Comparison of ENCODE assay signal across 9 cellular contexts in genomic region chr2:205682239-205683021, GRCh38. TPM values are rescaled to one million over a fixed set of nuclear protein-coding genes. Genes with fewer than 3 reads are reported as not detected.
DNase-seq lines count a peak whose midpoint lies in the region; ATAC-seq, FAIRE-seq and TF ChIP-seq lines count a peak whose summit lies in the region.
"Had no signal": no experiment of that assay in that cellular context is flagged by ENCODE, and none has a peak within 500 bp of the region (broad histone marks: within the 10 kb centered on the region; RNA-seq: fewer than 3 reads in every experiment).

NRP2 (plus strand) TSS chr2:205682501; CDS start chr2:205683291, 790 bp downstream.

- TF ChIP-seq CTCF in WI38 (IDR thresholded peaks at IDR 0.05; ENCODE audit: low read depth, low read length): no peak
- TF ChIP-seq CTCF in kidney (IDR thresholded peaks at IDR 0.05; ENCODE audit: borderline replicate concordance, extremely low read depth, insufficient read depth): no peak

- H3K27me3 ChIP-seq in small intestine (ENCODE audit: control insufficient read depth in 2 of 2, insufficient read depth in 2 of 2, low read length in 2 of 2): peaks cover 3 to 20% of the 10 kb centered on the region in 2 donors

- H3K36me3 ChIP-seq in kidney (ENCODE audit: control insufficient read depth in 1 of 2, insufficient read depth in 2 of 2, low read length in 2 of 2) (no peaks in the 10 kb centered on the region), small intestine (ENCODE audit: control insufficient read depth in 2 of 2, insufficient read depth in 2 of 2, low read length in 2 of 2) (no peaks in the 10 kb centered on the region)

- no peak for DNase-seq in activated CD4-positive, CD25-positive, alpha-beta regulatory T cell (lab: John Stamatoyannopoulos, UW)
- DNase-seq in NCI-H2227 (lab: John Stamatoyannopoulos, UW; ENCODE audit: unreplicated experiment) (peak; percentile 94), kidney (peak; percentile 94), small intestine (peak; percentile 59)

- ATAC-seq in activated CD4-positive, CD25-positive, alpha-beta regulatory T cell treated with anti-CD3 and anti-CD28 coated beads, Interleukin-2, amount 50 U/mL, for 24 hours: peak; percentile 71 to 77
- peak; percentile 48 for ATAC-seq in HG03060 (IDR thresholded peaks at IDR 0.05; ENCODE audit: low read depth, unreplicated experiment)

- H3K27ac ChIP-seq in cingulate gyrus (ENCODE audit: low read depth, low read length) (peak within 1 kb of the TSS; percentile 56), kidney (ENCODE audit: low read depth in 2 of 2, low read length in 2 of 2) (peak within 1 kb of the TSS; percentile 54 to 79), small intestine (ENCODE audit: low read depth in 1 of 2, low read length in 1 of 2) (peak within 1 kb of the TSS in 1 of 2 donors; percentile 84)
- H3K27ac ChIP-seq: C4-2B had no signal

- H3K9me3 ChIP-seq in kidney (ENCODE audit: control insufficient read depth in 1 of 2, low read length in 2 of 2) (no peaks in the 10 kb centered on the region), small intestine (ENCODE audit: control insufficient read depth, low read depth) (no peaks in the 10 kb centered on the region)

- 0 to 1% (median 1%) methylated on average over 67 to 71 of the region's 71 CpGs for WGBS in small intestine, 3 donors

- H3K4me1 ChIP-seq in kidney (ENCODE audit: control insufficient read depth in 1 of 2, insufficient read depth in 1 of 2, low read depth in 1 of 2, low read length in 2 of 2) (peaks cover 0 to 19% of the 10 kb centered on the region in 2 donors), small intestine (ENCODE audit: control insufficient read depth in 2 of 2, insufficient read depth in 1 of 2, low read depth in 1 of 2, low read length in 1 of 2) (peaks cover 0 to 3% of the 10 kb centered on the region in 2 donors)

- peak within 1 kb of the TSS; percentile 17 to 28 for H3K9ac ChIP-seq in kidney (ENCODE audit: low read length in 2 of 2)

- intact Hi-C loops in kidney (cut with DNase I): loop anchor here (10.0 kb wide), 1 partner anchor 82 kb away; no protein-coding TSS in a partner anchor

- H3K4me3 ChIP-seq in WI38 (ENCODE audit: low read depth, low read length) (peak within 1 kb of the TSS; percentile 83), kidney (ENCODE audit: low read length in 2 of 2) (peak within 1 kb of the TSS; percentile 61 to 62), small intestine (ENCODE audit: low read depth in 1 of 2, low read length in 2 of 2) (peak within 1 kb of the TSS in 1 of 2 donors; percentile 46)

- FAIRE-seq in kidney (lab: Jason Lieb, UNC): no peak
- no peak for FAIRE-seq in small intestine (lab: Jason Lieb, UNC)

RNA-seq across cellular contexts. Expression of gene NRP2, which starts in this region (rescaled TPM):
- total RNA-seq in kidney: 37.7 TPM
- polyA plus RNA-seq in kidney (ENCODE audit: insufficient read depth, low read depth, low replicate concordance) (2.3 TPM), small intestine (1 to 10 TPM in 1 of 3 donors, under 1 TPM in 2; 0.81 to 9.0 (median 0.89) TPM)

Comparison
In these comparisons a context has a peak if more than half of its experiments do, and no peak if none do; other contexts are left out.
1. DNase-seq: peak in NCI-H2227 (single experiment), kidney (single experiment) and small intestine (single experiment); none in activated CD4-positive, CD25-positive, alpha-beta regulatory T cell (0 of 4).